ENCODE assay signal across 2 cellular contexts in genomic region chr9:33382403-33382802, GRCh38.
A peak's percentile ranks its signal among the peaks of the same experiment; 100 is the strongest.
TF ChIP-seq lines count a peak whose summit lies in the region.

No MANE protein-coding gene starts in this region.

TF ChIP-seq in Ishikawa, 13 proteins besides CTCF, POLR2A, EP300 and RAD21:
- TF ChIP-seq TEAD4 (IDR thresholded peaks at IDR 0.05), result peak; percentile 71
- TF ChIP-seq CEBPB (IDR thresholded peaks at IDR 0.05), result peak; percentile 78

TF ChIP-seq in HepG2, 621 proteins besides CTCF, POLR2A, EP300 and RAD21:
- TF ChIP-seq ATF4 (CRISPR knock-in tag; IDR thresholded peaks at IDR 0.05), result peak in 1 of 2 experiments; percentile 72; a peak in 2 of 4 replicates
- peak; percentile 82 for TF ChIP-seq TEAD3 (CRISPR knock-in tag; optimal IDR thresholded peaks at IDR 0.05; ENCODE audit: borderline replicate concordance)
- TF ChIP-seq, protein P1, sequence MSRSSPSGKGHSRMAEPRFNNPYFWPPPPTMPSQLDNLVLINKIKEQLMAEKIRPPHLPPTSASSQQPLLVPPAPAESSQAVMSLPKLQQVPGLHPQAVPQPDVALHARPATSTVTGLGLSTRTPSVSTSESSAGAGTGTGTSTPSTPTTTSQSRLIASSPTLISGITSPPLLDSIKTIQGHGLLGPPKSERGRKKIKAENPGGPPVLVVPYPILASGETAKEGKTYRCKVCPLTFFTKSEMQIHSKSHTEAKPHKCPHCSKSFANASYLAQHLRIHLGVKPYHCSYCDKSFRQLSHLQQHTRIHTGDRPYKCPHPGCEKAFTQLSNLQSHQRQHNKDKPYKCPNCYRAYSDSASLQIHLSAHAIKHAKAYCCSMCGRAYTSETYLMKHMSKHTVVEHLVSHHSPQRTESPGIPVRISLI (CRISPR knock-in tag; IDR thresholded peaks at IDR 0.05; ENCODE audit: borderline replicate concordance), result peak; percentile 48; the same call in 1 of the 2 replicates
- peak; percentile 83 for TF ChIP-seq ATF3 (CRISPR knock-in tag; IDR thresholded peaks at IDR 0.05)
- peak; percentile 33; the same call in 1 of the 2 replicates for TF ChIP-seq CEBPB (IDR thresholded peaks at IDR 0.05; ENCODE audit: borderline replicate concordance, low read depth, low read length)
- TF ChIP-seq ZNF770 (CRISPR knock-in tag; IDR thresholded peaks at IDR 0.05), result peak; percentile 78
- 0 out of 2 replicates have a peak, but pooled peaks have one; percentile 45 for TF ChIP-seq ZMYM3 (CRISPR knock-in tag; IDR thresholded peaks at IDR 0.05)
- peak; percentile 84 for TF ChIP-seq CEBPG (CRISPR knock-in tag; IDR thresholded peaks at IDR 0.05)
